21 cellular contexts compared by ENCODE assay signal in genomic region chr12:57990241-57990883, GRCh38. TPM values are rescaled to one million over a fixed set of nuclear protein-coding genes. Genes with fewer than 3 reads are reported as not detected.
DNase-seq lines count a peak whose midpoint lies in the region; ATAC-seq, FAIRE-seq and TF ChIP-seq lines count a peak whose summit lies in the region.
"Had no signal": no experiment of that assay in that cellular context is flagged by ENCODE, and none has a peak within 500 bp of the region (broad histone marks: within the 10 kb centered on the region; RNA-seq: fewer than 3 reads in every experiment).

No MANE protein-coding gene starts in this region.

- POLR2A ChIA-PET in WTC11 (lab: Charles Lee) = no interaction called here

- no peak overlapping the region for H3K4me3 ChIP-seq in choroid plexus epithelial cell (ENCODE audit: low read depth, low read length)
- H3K4me3 ChIP-seq: BLaER1, GM23248 had no signal

- H3K4me1 Mint-ChIP-seq in WTC11 = no peaks in the 10 kb centered on the region
- H3K4me1 Mint-ChIP-seq: B cell; CD4-positive, CD25-positive, alpha-beta regulatory T cell had no signal

- no peak overlapping the region for H3K4me3 Mint-ChIP-seq in WTC11
- H3K4me3 Mint-ChIP-seq: B cell; CD4-positive, CD25-positive, alpha-beta regulatory T cell; CD8-positive, alpha-beta T cell had no signal

- H3K27me3 Mint-ChIP-seq in WTC11 (ENCODE audit: low read depth) = no peaks in the 10 kb centered on the region

- no peak for TF ChIP-seq CTCF in WTC11 (IDR thresholded peaks at IDR 0.05)
- TF ChIP-seq CTCF in choroid plexus epithelial cell (conservative IDR thresholded peaks at IDR 0.05; ENCODE audit: low read depth, low read length) = no peak

- no peak for DNase-seq in WTC11 (ENCODE audit: low spot score)
- peak; percentile 21 for DNase-seq in choroid plexus epithelial cell (ENCODE audit: low read depth)
- DNase-seq in NCI-H226 = no peak
- DNase-seq in activated effector memory CD4-positive, alpha-beta T cell treated with Interleukin-2 at 50 U/mL for 16 hours = no peak
- DNase-seq in GDM1 (lab: John Stamatoyannopoulos, UW) = no peak
- DNase-seq: Caco-2; CD4-positive, CD25-positive, alpha-beta regulatory T cell; CD8-positive, alpha-beta T cell; DMS79; EL; GM23248; H7; HCEC 1CT had no signal

- H3K36me3 Mint-ChIP-seq in WTC11 = no peaks in the 10 kb centered on the region
- H3K36me3 Mint-ChIP-seq: CD4-positive, CD25-positive, alpha-beta regulatory T cell; CD8-positive, alpha-beta T cell had no signal

- FAIRE-seq in A204.1 (lab: Jason Lieb, UNC) = peak; percentile 27
- FAIRE-seq in G401.6 (lab: Jason Lieb, UNC) = peak; percentile 75
- FAIRE-seq: GM12892, GM19239, H1 had no signal

- CTCF ChIA-PET in WTC11 (lab: Charles Lee) = no interaction called here

- H3K9me3 Mint-ChIP-seq in WTC11 = 0 out of 2 replicates have a peak, but pooled peaks cover 3% of the 10 kb centered on the region
- H3K9me3 Mint-ChIP-seq: CD8-positive, alpha-beta T cell had no signal

- H3K27ac Mint-ChIP-seq in WTC11 = no peak overlapping the region
- H3K27ac Mint-ChIP-seq: B cell; CD8-positive, alpha-beta T cell had no signal

- no peak for ATAC-seq in WTC11
- ATAC-seq in GM18861 (IDR thresholded peaks at IDR 0.05; ENCODE audit: unreplicated experiment) = no peak
- ATAC-seq: CD8-positive, alpha-beta T cell had no signal

TF ChIP-seq in WTC11, 78 proteins besides CTCF, POLR2A, EP300 and RAD21:
- TF ChIP-seq MYBL2 (CRISPR knock-in tag; IDR thresholded peaks at IDR 0.05) (no peak), CBFB (CRISPR knock-in tag; IDR thresholded peaks at IDR 0.05; ENCODE audit: low read depth) (no peak), ZNF396 (CRISPR knock-in tag; IDR thresholded peaks at IDR 0.05; ENCODE audit: borderline replicate concordance) (no peak), E2F1 (CRISPR knock-in tag; IDR thresholded peaks at IDR 0.05) (no peak), HMGA2 (CRISPR knock-in tag; IDR thresholded peaks at IDR 0.05) (peak; percentile 99)
- TF ChIP-seq, protein P1, sequence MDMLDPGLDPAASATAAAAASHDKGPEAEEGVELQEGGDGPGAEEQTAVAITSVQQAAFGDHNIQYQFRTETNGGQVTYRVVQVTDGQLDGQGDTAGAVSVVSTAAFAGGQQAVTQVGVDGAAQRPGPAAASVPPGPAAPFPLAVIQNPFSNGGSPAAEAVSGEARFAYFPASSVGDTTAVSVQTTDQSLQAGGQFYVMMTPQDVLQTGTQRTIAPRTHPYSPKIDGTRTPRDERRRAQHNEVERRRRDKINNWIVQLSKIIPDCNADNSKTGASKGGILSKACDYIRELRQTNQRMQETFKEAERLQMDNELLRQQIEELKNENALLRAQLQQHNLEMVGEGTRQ (CRISPR knock-in tag; IDR thresholded peaks at IDR 0.05) = no peak

RNA-seq across cellular contexts. Expression of gene ATP23, which starts 49.0 kb away (rescaled TPM):
- total RNA-seq in WTC11 (2021) = 5.6 to 7.0 TPM (median 6.1 TPM) in 3 replicates
